In genomic region chr1:15422871-15423270, GRCh38 we compare ENCODE assay signal across 16 cellular contexts. TPM values are rescaled to one million over a fixed set of nuclear protein-coding genes. Genes with fewer than 3 reads are reported as not detected.
DNase-seq lines count a peak whose midpoint lies in the region; ATAC-seq, FAIRE-seq and TF ChIP-seq lines count a peak whose summit lies in the region.
"Had no signal": no experiment of that assay in that cellular context is flagged by ENCODE, and none has a peak within 500 bp of the region (broad histone marks: within the 10 kb centered on the region; RNA-seq: fewer than 3 reads in every experiment).

No MANE protein-coding gene starts in this region.

- no peak for FAIRE-seq in small intestine (lab: Jason Lieb, UNC)
- FAIRE-seq: H54 had no signal

- H3K4me1 Mint-ChIP-seq in central memory CD8-positive, alpha-beta T cell: peaks cover 54% of the 10 kb centered on the region

- H3K4me2 ChIP-seq in BLaER1 treated with 17β-estradiol and CSF1 and Interleukin-3, amounts not matched to agents 10 nM and 100 nM: peak overlapping the region; percentile 14 to 99 (median 45); a peak in 18 of 22 replicates

- no peaks in the 10 kb centered on the region for H3K9me3 Mint-ChIP-seq in central memory CD8-positive, alpha-beta T cell
- H3K9me3 Mint-ChIP-seq: CD4-positive, CD25-positive, alpha-beta regulatory T cell had no signal

- 0 out of 20 replicates have a peak overlapping the region, but pooled peaks of 1 of the 10 experiments have one; percentile 19 for H3K4me3 ChIP-seq in BLaER1 treated with 17β-estradiol and CSF1 and Interleukin-3, amounts not matched to agents 10 nM and 100 nM
- H3K4me3 ChIP-seq in mucosa of stomach (ENCODE audit: low read length) (no peak overlapping the region), small intestine (ENCODE audit: low read depth in 1 of 2, low read length in 2 of 2) (no peak overlapping the region), BE2C (ENCODE audit: low read depth, low read length) (no peak overlapping the region)

- 59 to 95% (median 84%) methylated on average over 5 to 8 of the region's 8 CpGs for WGBS in small intestine, 3 donors

- H3K36me3 Mint-ChIP-seq in central memory CD8-positive, alpha-beta T cell (ENCODE audit: insufficient read depth): peaks cover 49% of the 10 kb centered on the region

- peak overlapping the region in 8 of 11 experiments; percentile 18 to 60 (median 34); a peak in 10 of 22 replicates for H3K9ac ChIP-seq in BLaER1 treated with 17β-estradiol and CSF1 and Interleukin-3, amounts not matched to agents 10 nM and 100 nM
- H3K9ac ChIP-seq in mucosa of stomach (ENCODE audit: low read length): peak overlapping the region; percentile 65

- peaks cover 77 to 96% (median 91%) of the 10 kb centered on the region in 11 experiments for H3K36me3 ChIP-seq in BLaER1 treated with 17β-estradiol and CSF1 and Interleukin-3, amounts not matched to agents 10 nM and 100 nM
- H3K36me3 ChIP-seq in mucosa of stomach (ENCODE audit: control insufficient read depth, insufficient read depth, low read length): peaks cover 7% of the 10 kb centered on the region
- H3K36me3 ChIP-seq in small intestine (ENCODE audit: control insufficient read depth in 2 of 2, insufficient read depth in 2 of 2, low read length in 2 of 2): peaks cover 0 to 5% of the 10 kb centered on the region in 2 donors
- H3K36me3 ChIP-seq in BE2C: no peaks in the 10 kb centered on the region

- peaks cover 96 to 100% (median 99%) of the 10 kb centered on the region in 11 experiments for H4K20me1 ChIP-seq in BLaER1 treated with 17β-estradiol and CSF1 and Interleukin-3, amounts not matched to agents 10 nM and 100 nM

- H3K27ac ChIP-seq in BLaER1 treated with 17β-estradiol and CSF1 and Interleukin-3, amounts not matched to agents 10 nM and 100 nM: peak overlapping the region in 9 of 11 experiments; percentile 22 to 71 (median 49); a peak in 17 of 22 replicates
- H3K27ac ChIP-seq in small intestine (ENCODE audit: low read depth in 1 of 2, low read length in 1 of 2): peak overlapping the region; percentile 93 to 99

- DNase-seq in central memory CD8-positive, alpha-beta T cell (ENCODE audit: low spot score in 2 of 2): no peak
- DNase-seq in small intestine (no peak), BE2C (no peak), hippocampal formation (lab: John Stamatoyannopoulos, UW) (no peak), ureter (ENCODE audit: low spot score) (no peak)
- no peak for DNase-seq in effector CD8-positive, alpha-beta T cell (lab: John Stamatoyannopoulos, UW)
- DNase-seq: CD4-positive, CD25-positive, alpha-beta regulatory T cell; Kasumi-1; NCI-H187 treated with DMSO at 0.1 percent for 48 hours; NCI-H2171 treated with DMSO at 0.1 percent for 48 hours; NCI-H510A; NCI-H82 had no signal

- H3K4me1 ChIP-seq in BLaER1 treated with 17β-estradiol and CSF1 and Interleukin-3, amounts not matched to agents 10 nM and 100 nM: peaks cover 12 to 100% (median 91%) of the 10 kb centered on the region in 10 experiments
- H3K4me1 ChIP-seq in mucosa of stomach (ENCODE audit: control insufficient read depth, insufficient read depth, low read length): peaks cover 83% of the 10 kb centered on the region
- peaks cover 6 to 11% of the 10 kb centered on the region in 2 donors for H3K4me1 ChIP-seq in small intestine (ENCODE audit: control insufficient read depth in 2 of 2, insufficient read depth in 1 of 2, low read depth in 1 of 2, low read length in 1 of 2)
- H3K4me1 ChIP-seq in BE2C: no peaks in the 10 kb centered on the region

- no peaks in the 10 kb centered on the region for H3K27me3 Mint-ChIP-seq in central memory CD8-positive, alpha-beta T cell
- H3K27me3 Mint-ChIP-seq: CD4-positive, CD25-positive, alpha-beta regulatory T cell had no signal

- no peak overlapping the region for H3K4me3 Mint-ChIP-seq in central memory CD8-positive, alpha-beta T cell
- H3K4me3 Mint-ChIP-seq: CD4-positive, CD25-positive, alpha-beta regulatory T cell had no signal

- H3K9me3 ChIP-seq in BLaER1 treated with 17β-estradiol and CSF1 and Interleukin-3, amounts not matched to agents 10 nM and 100 nM (replicated peaks in 1 of 11): peaks cover 0 to 5% (median 0%) of the 10 kb centered on the region in 11 experiments; a peak in 2 of 22 replicates
- H3K9me3 ChIP-seq in mucosa of stomach (ENCODE audit: control insufficient read depth, low read length): no peaks in the 10 kb centered on the region
- no peaks in the 10 kb centered on the region for H3K9me3 ChIP-seq in small intestine (ENCODE audit: control insufficient read depth, low read depth)
- H3K9me3 ChIP-seq in BE2C: no peaks in the 10 kb centered on the region

- no peak for TF ChIP-seq CTCF in BE2C (IDR thresholded peaks at IDR 0.05; ENCODE audit: low read depth, low read length)

- peak overlapping the region; percentile 74 for H3K27ac Mint-ChIP-seq in central memory CD8-positive, alpha-beta T cell (ENCODE audit: low read depth)

- ATAC-seq in central memory CD8-positive, alpha-beta T cell (replicated peaks; ENCODE audit: extremely low read depth, poor library complexity, severe bottlenecking): no peak

- H3K27me3 ChIP-seq in BLaER1 treated with 17β-estradiol and CSF1 and Interleukin-3, amounts not matched to agents 10 nM and 100 nM: no peaks in the 10 kb centered on the region
- no peaks in the 10 kb centered on the region for H3K27me3 ChIP-seq in mucosa of stomach (ENCODE audit: control insufficient read depth, insufficient read depth, low read length)
- H3K27me3 ChIP-seq in small intestine (ENCODE audit: control insufficient read depth in 2 of 2, insufficient read depth in 2 of 2, low read length in 2 of 2): no peaks in the 10 kb centered on the region
- H3K27me3 ChIP-seq in BE2C: no peaks in the 10 kb centered on the region

RNA-seq across cellular contexts. Expression of gene EFHD2, which starts 13.2 kb away (rescaled TPM):
- 100 to 1,000 TPM; 147 to 149 (median 149) TPM for polyA plus RNA-seq in small intestine
- 8.8 TPM for polyA plus RNA-seq in BE2C (2012; ENCODE audit: insufficient read depth, insufficient read length, low read depth)
- total RNA-seq in ureter: 103 TPM

RNA-seq across cellular contexts. Expression of gene CTRC, which starts 15.4 kb away (rescaled TPM):
- polyA plus RNA-seq in small intestine: 1 to 10 TPM in 2 of 3 donors, under 1 TPM in 1; 0.21 to 6.9 (median 3.8) TPM
- not detected for polyA plus RNA-seq in BE2C (2012; ENCODE audit: insufficient read depth, insufficient read length, low read depth)
- not detected for total RNA-seq in ureter
- total RNA-seq: A172 had no signal
- polyA plus RNA-seq: CD4-positive, CD25-positive, alpha-beta regulatory T cell had no signal

RNA-seq across cellular contexts. Expression of gene CELA2A, which starts 33.7 kb away (rescaled TPM):
- polyA plus RNA-seq in small intestine: 1 to 10 TPM in 2 of 3 donors, not detected in 1; 1.1 to 1.6 TPM
- polyA plus RNA-seq in BE2C (2012; ENCODE audit: insufficient read depth, insufficient read length, low read depth): not detected
- total RNA-seq in ureter: 0.44 TPM
- total RNA-seq: A172; CD4-positive, CD25-positive, alpha-beta regulatory T cell had no signal
- polyA plus RNA-seq: CD4-positive, CD25-positive, alpha-beta regulatory T cell had no signal

RNA-seq across cellular contexts. Expression of gene CELA2B, which starts 53.0 kb away (rescaled TPM):
- not detected for polyA plus RNA-seq in small intestine
- polyA plus RNA-seq in BE2C (2012; ENCODE audit: insufficient read depth, insufficient read length, low read depth): not detected
- not detected for total RNA-seq in ureter
- total RNA-seq: A172; CD4-positive, CD25-positive, alpha-beta regulatory T cell had no signal
- polyA plus RNA-seq: CD4-positive, CD25-positive, alpha-beta regulatory T cell had no signal
